1 cellular context compared by ENCODE assay signal in the genomic region with DNA sequence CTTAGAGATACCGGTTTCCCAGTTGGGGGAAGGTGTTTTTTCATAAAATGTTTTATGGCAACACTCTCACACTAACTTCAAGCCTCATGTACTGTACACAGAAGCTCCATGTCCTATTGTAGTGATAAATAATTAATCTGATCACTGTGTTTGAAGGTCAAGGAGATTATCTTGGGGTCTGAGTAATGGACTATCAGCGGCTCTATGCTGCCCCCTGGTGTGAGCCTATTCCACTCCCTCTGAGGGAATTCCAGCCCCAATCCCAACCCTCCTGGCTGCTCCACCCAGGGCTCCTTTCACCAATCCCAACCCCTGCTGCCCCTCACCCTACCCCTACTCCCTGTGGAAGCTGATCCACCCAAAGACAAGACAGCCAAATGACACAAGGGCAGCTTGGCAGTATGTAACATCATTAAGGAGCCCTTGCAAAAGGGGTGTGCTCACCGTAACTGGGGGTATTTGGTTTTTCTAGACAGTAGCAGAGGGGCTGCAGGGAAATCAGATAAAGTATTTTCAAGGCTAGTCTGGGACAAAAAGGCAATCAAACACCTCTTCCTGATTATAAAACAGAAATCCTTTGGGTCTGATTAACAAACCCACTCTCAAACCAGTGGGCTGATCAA.
TF ChIP-seq lines count a peak whose summit lies in the region.

No MANE protein-coding gene starts in this region.

TF ChIP-seq in endothelial cell of umbilical vein, 7 proteins besides CTCF, POLR2A, EP300 and RAD21:
- TF ChIP-seq, protein P1, sequence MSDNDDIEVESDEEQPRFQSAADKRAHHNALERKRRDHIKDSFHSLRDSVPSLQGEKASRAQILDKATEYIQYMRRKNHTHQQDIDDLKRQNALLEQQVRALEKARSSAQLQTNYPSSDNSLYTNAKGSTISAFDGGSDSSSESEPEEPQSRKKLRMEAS (IDR thresholded peaks at IDR 0.05; ENCODE audit: insufficient read depth, insufficient read length): no peak
- TF ChIP-seq GATA2 (IDR thresholded peaks at IDR 0.05; ENCODE audit: insufficient read depth, insufficient read length, low read depth, low read length) (no peak), JUN (IDR thresholded peaks at IDR 0.05; ENCODE audit: borderline replicate concordance, insufficient read depth, insufficient read length, low read depth) (no peak), MYC (IDR thresholded peaks at IDR 0.05; ENCODE audit: low read depth, low read length) (no peak), EZH2 (IDR thresholded peaks at IDR 0.05; ENCODE audit: borderline replicate concordance, low read depth, low read length, severe bottlenecking) (no peak), POLR2AphosphoS5 (IDR thresholded peaks at IDR 0.05; ENCODE audit: insufficient read depth, low read depth, low read length) (no peak), FOS (IDR thresholded peaks at IDR 0.05; ENCODE audit: borderline replicate concordance, insufficient read depth, low read length) (no peak)
